9 cellular contexts compared by ENCODE assay signal in genomic region chr4:106369456-106370060, GRCh38. TPM values are rescaled to one million over a fixed set of nuclear protein-coding genes. Genes with fewer than 3 reads are reported as not detected.
DNase-seq lines count a peak whose midpoint lies in the region; ATAC-seq lines count a peak whose summit lies in the region.
"Had no signal": no experiment of that assay in that cellular context is flagged by ENCODE, and none has a peak within 500 bp of the region (broad histone marks: within the 10 kb centered on the region; RNA-seq: fewer than 3 reads in every experiment).

No MANE protein-coding gene starts in this region.

- no peaks in the 10 kb centered on the region for H3K27me3 ChIP-seq in trophoblast cell (ENCODE audit: insufficient read depth, low read length)

- H3K79me2 ChIP-seq in trophoblast cell (ENCODE audit: control insufficient read depth, insufficient read depth, low read length, poor library complexity), result no peaks in the 10 kb centered on the region

- intact Hi-C loops in posterior vena cava (cut with DNase I), result no loop called here

- no peak overlapping the region for H3K18ac ChIP-seq in trophoblast cell (ENCODE audit: low read length)

- H3K9ac ChIP-seq in SK-N-MC (ENCODE audit: insufficient read length) (peak overlapping the region; percentile 64), trophoblast cell (ENCODE audit: low read length) (no peak overlapping the region)

- peak; percentile 29 for DNase-seq in activated CD4-positive, alpha-beta T cell treated with anti-CD3 and anti-CD28 coated beads for 48 hours
- no peak for DNase-seq in activated CD4-positive, alpha-beta T cell treated with anti-CD3 and anti-CD28 coated beads for 4 hours
- DNase-seq in HuH-7.5 (ENCODE audit: low spot score) (peak; percentile 4), SK-N-MC (ENCODE audit: low read depth, low spot score) (peak; percentile 84), fibroblast of gingiva (ENCODE audit: low read depth) (peak; percentile 79), trophoblast cell (peak; percentile 30 to 68), posterior vena cava (ENCODE audit: low spot score) (no peak)

- H3K23ac ChIP-seq in trophoblast cell (ENCODE audit: low read length), result no peak overlapping the region

- no peak overlapping the region for H2BK120ac ChIP-seq in trophoblast cell (ENCODE audit: insufficient read depth, low read length, poor library complexity)

- peak overlapping the region; percentile 72 for H3K27ac ChIP-seq in SK-N-MC
- no peak overlapping the region for H3K27ac ChIP-seq in trophoblast cell (ENCODE audit: low read depth, low read length)

- H2AK5ac ChIP-seq in trophoblast cell (ENCODE audit: low read length), result no peak overlapping the region

- H3K4ac ChIP-seq in trophoblast cell (ENCODE audit: low read depth, low read length), result no peak overlapping the region

- no CpG with 5 or more reads among the region's 6 CpGs for WGBS in trophoblast cell (ENCODE audit: extremely low coverage, insufficient coverage, insufficient read length)

- H3K14ac ChIP-seq in trophoblast cell (ENCODE audit: low read length), result no peak overlapping the region

- ATAC-seq in GM21423 (IDR thresholded peaks at IDR 0.05; ENCODE audit: unreplicated experiment), result peak; percentile 67

- no peak overlapping the region for H4K12ac ChIP-seq in trophoblast cell (ENCODE audit: low read depth, low read length)

- peak overlapping the region; percentile 58 for H3K4me3 ChIP-seq in SK-N-MC
- H3K4me3 ChIP-seq in trophoblast cell (ENCODE audit: low read depth, low read length), result no peak overlapping the region

- H4K91ac ChIP-seq in trophoblast cell (ENCODE audit: low read depth, low read length), result no peak overlapping the region

- H3K36me3 ChIP-seq in SK-N-MC (ENCODE audit: insufficient read depth, low read length), result no peaks in the 10 kb centered on the region
- H3K36me3 ChIP-seq in trophoblast cell (ENCODE audit: control insufficient read depth in 1 of 2, insufficient read depth in 2 of 2, low read length in 2 of 2), result no peaks in the 10 kb centered on the region

- no peak overlapping the region for H2BK12ac ChIP-seq in trophoblast cell (ENCODE audit: low read length)

- H3K9me3 ChIP-seq in SK-N-MC (ENCODE audit: low read depth, low read length) (no peaks in the 10 kb centered on the region), trophoblast cell (ENCODE audit: insufficient read depth, low read depth, low read length) (no peaks in the 10 kb centered on the region)

- H3K4me2 ChIP-seq in trophoblast cell (ENCODE audit: low read length), result no peak overlapping the region

- H3K79me1 ChIP-seq in trophoblast cell (ENCODE audit: low read length), result no peaks in the 10 kb centered on the region

- H4K8ac ChIP-seq in trophoblast cell (ENCODE audit: low read depth, low read length), result no peak overlapping the region

- no peak overlapping the region for H2BK5ac ChIP-seq in trophoblast cell (ENCODE audit: low read depth, low read length, poor library complexity)

- no peak overlapping the region for H2AFZ ChIP-seq in trophoblast cell (ENCODE audit: insufficient read depth, low read length, poor library complexity)

- no peaks in the 10 kb centered on the region for H3K4me1 ChIP-seq in trophoblast cell (ENCODE audit: control insufficient read depth in 1 of 2, insufficient read depth in 2 of 2, low read length in 2 of 2)

RNA-seq across cellular contexts. Expression of gene GIMD1, which starts 1.0 kb away (rescaled TPM):
- not detected in 2 replicates for polyA plus RNA-seq in trophoblast cell (2013)
- not detected for total RNA-seq in posterior vena cava
- total RNA-seq: frontal cortex had no signal

RNA-seq across cellular contexts. Expression of gene AIMP1, which starts 53.2 kb away (rescaled TPM):
- polyA plus RNA-seq in trophoblast cell (2013), result 46.6 and 48.6 TPM in 2 replicates
- 10 to 100 TPM; 32.7 to 45.8 TPM for total RNA-seq in posterior vena cava

RNA-seq across cellular contexts. Expression of gene TBCK, which starts 53.5 kb away (rescaled TPM):
- polyA plus RNA-seq in trophoblast cell (2013), result 11.6 and 12.4 TPM in 2 replicates
- total RNA-seq in posterior vena cava, result 10 to 100 TPM; 29.1 to 37.1 TPM

Comparison
In these comparisons a context has a peak if more than half of its experiments do, and no peak if none do; other contexts are left out.
1. DNase-seq: peak in activated CD4-positive, alpha-beta T cell treated with anti-CD3 and anti-CD28 coated beads for 48 hours (single experiment), HuH-7.5 (single experiment), SK-N-MC (single experiment), fibroblast of gingiva (single experiment) and trophoblast cell (2 of 2); none in activated CD4-positive, alpha-beta T cell treated with anti-CD3 and anti-CD28 coated beads for 4 hours (0 of 2) and posterior vena cava (single experiment).